Comparison of ENCODE assay signal across 18 cellular contexts in genomic region chr1:225871374-225872074, GRCh38. TPM values are rescaled to one million over a fixed set of nuclear protein-coding genes. Genes with fewer than 3 reads are reported as not detected.
DNase-seq lines count a peak whose midpoint lies in the region; ATAC-seq, FAIRE-seq and TF ChIP-seq lines count a peak whose summit lies in the region.
"Had no signal": no experiment of that assay in that cellular context is flagged by ENCODE, and none has a peak within 500 bp of the region (broad histone marks: within the 10 kb centered on the region; RNA-seq: fewer than 3 reads in every experiment).

No MANE protein-coding gene starts in this region.

- FAIRE-seq in kidney (lab: Jason Lieb, UNC) = no peak
- FAIRE-seq: GM12891 had no signal

- no peak for TF ChIP-seq CTCF in kidney (IDR thresholded peaks at IDR 0.05; ENCODE audit: borderline replicate concordance, extremely low read depth, insufficient read depth)
- no peak for TF ChIP-seq CTCF in brain microvascular endothelial cell (IDR thresholded peaks at IDR 0.05; ENCODE audit: low read depth, low read length, missing control alignments)
- TF ChIP-seq CTCF in RWPE1 (conservative IDR thresholded peaks at IDR 0.05; ENCODE audit: low read depth) = no peak

- WGBS in neuronal stem cell (ENCODE audit: extremely low coverage in 2 of 2, insufficient read length in 2 of 2, insufficient replicate concordance in 1 of 2), 2 donors = no CpG with 5 or more reads among the region's 11 CpGs

- H2BK5ac ChIP-seq in neuronal stem cell (ENCODE audit: low read length) = no peak overlapping the region

- H3K4me1 ChIP-seq in kidney (ENCODE audit: control insufficient read depth in 1 of 2, insufficient read depth in 1 of 2, low read depth in 1 of 2, low read length in 2 of 2) (peaks cover 4 to 8% of the 10 kb centered on the region in 2 donors), neuronal stem cell (ENCODE audit: control insufficient read depth in 2 of 2, insufficient read depth in 1 of 2, low read depth in 1 of 2, low read length in 2 of 2) (no peaks in the 10 kb centered on the region)

- H3K9me3 ChIP-seq in kidney (ENCODE audit: control insufficient read depth in 1 of 2, low read length in 2 of 2) (no peaks in the 10 kb centered on the region), neuronal stem cell (replicated peaks in 1 of 2; ENCODE audit: control insufficient read depth in 2 of 2, insufficient read depth in 1 of 2, low read depth in 1 of 2, low read length in 2 of 2) (no peaks in the 10 kb centered on the region)
- H3K9me3 ChIP-seq: tibial nerve had no signal

- no peak overlapping the region for H2AK5ac ChIP-seq in neuronal stem cell (ENCODE audit: low read depth, low read length)

- H3K4me3 ChIP-seq in kidney (ENCODE audit: low read length in 2 of 2) (no peak overlapping the region), brain microvascular endothelial cell (ENCODE audit: low read depth, low read length) (no peak overlapping the region), neuronal stem cell (ENCODE audit: low read length in 2 of 2) (no peak overlapping the region)
- H3K4me3 ChIP-seq: tibial nerve had no signal

- H3K79me1 ChIP-seq in neuronal stem cell (ENCODE audit: low read depth, low read length) = no peaks in the 10 kb centered on the region

- no peak overlapping the region for H2BK15ac ChIP-seq in neuronal stem cell (ENCODE audit: low read length)

- DNase-seq in COR-L47 (lab: John Stamatoyannopoulos, UW) = peak; percentile 85
- DNase-seq in M059J (ENCODE audit: low read depth) = peak; percentile 14
- peak; percentile 66 to 74 for DNase-seq in SHP77 (lab: John Stamatoyannopoulos, UW)
- peak; percentile 49 for DNase-seq in kidney
- DNase-seq in brain microvascular endothelial cell = no peak
- DNase-seq in RWPE1 (ENCODE audit: low spot score) = no peak
- no peak for DNase-seq in neuronal stem cell (ENCODE audit: low spot score)
- DNase-seq: activated CD4-positive, CD25-positive, alpha-beta regulatory T cell treated with anti-CD3 and anti-CD28 coated beads, Interleukin-2, amount 50 U/mL, for 72 hours; activated effector memory CD4-positive, alpha-beta T cell treated with anti-CD3 and anti-CD28 coated beads, Interleukin-2, amount 50 U/mL, for 16 hours; glutamatergic neuron; mammary epithelial cell; NCI-H1694 had no signal

- intact Hi-C loops in kidney (cut with DNase I) = no loop called here

- no peak overlapping the region for H2BK120ac ChIP-seq in neuronal stem cell (ENCODE audit: low read depth, low read length)

- H3K4me2 ChIP-seq in neuronal stem cell (ENCODE audit: insufficient read depth, low read length, poor library complexity, severe bottlenecking) = no peak overlapping the region

- no peak overlapping the region for H4K91ac ChIP-seq in neuronal stem cell (ENCODE audit: low read depth, low read length, poor library complexity)

- CTCF ChIA-PET in RWPE1 (lab: Yijun Ruan, JAX) = interaction anchor here (0.6 to 3.0 kb wide), 3 partner anchors 38 to 397 kb away, joined by 3 to 7 read pairs (median 3); no protein-coding TSS in a partner anchor

- no peak overlapping the region for H3K4ac ChIP-seq in neuronal stem cell (ENCODE audit: low read length)

- H3K9ac ChIP-seq in kidney (ENCODE audit: low read length in 2 of 2) (no peak overlapping the region), neuronal stem cell (ENCODE audit: low read depth, low read length, poor library complexity) (no peak overlapping the region)

- no peak overlapping the region for H3K14ac ChIP-seq in neuronal stem cell (ENCODE audit: low read length)

- H3K23ac ChIP-seq in neuronal stem cell (ENCODE audit: low read depth, low read length, poor library complexity) = no peak overlapping the region

- no peak overlapping the region for H3K18ac ChIP-seq in neuronal stem cell (ENCODE audit: low read length)

- no peak for ATAC-seq in HG03095 (IDR thresholded peaks at IDR 0.05; ENCODE audit: unreplicated experiment)
- ATAC-seq: Right ventricle myocardium inferior had no signal

- in situ Hi-C loops in brain microvascular endothelial cell (cut with HindIII; ENCODE audit: low pct_ligation_motif_present, low sequenced_read_pairs) = no loop called here

- H3K27ac ChIP-seq in kidney (ENCODE audit: low read depth in 2 of 2, low read length in 2 of 2) = no peak overlapping the region
- no peak overlapping the region for H3K27ac ChIP-seq in brain microvascular endothelial cell
- no peak overlapping the region for H3K27ac ChIP-seq in RWPE1
- no peak overlapping the region for H3K27ac ChIP-seq in neuronal stem cell (replicated peaks; ENCODE audit: low read length)
- H3K27ac ChIP-seq: C4-2B, tibial nerve had no signal

- peaks cover 37 to 57% of the 10 kb centered on the region in 2 donors for H3K36me3 ChIP-seq in kidney (ENCODE audit: control insufficient read depth in 1 of 2, insufficient read depth in 2 of 2, low read length in 2 of 2)
- H3K36me3 ChIP-seq in brain microvascular endothelial cell (replicated peaks) = peaks cover 15% of the 10 kb centered on the region
- H3K36me3 ChIP-seq in neuronal stem cell (replicated peaks in 1 of 2; ENCODE audit: control insufficient read depth in 2 of 2, insufficient read depth in 2 of 2, low read length in 2 of 2) = peaks cover 0 to 42% of the 10 kb centered on the region in 2 donors

- POLR2A ChIA-PET in RWPE1 (lab: Yijun Ruan, JAX; ENCODE audit: low non-redundant PET) = interaction anchor here (0.6 kb wide), 1 partner anchor 450 kb away, joined by 5 read pairs; no protein-coding TSS in a partner anchor

- no peak overlapping the region for H2BK12ac ChIP-seq in neuronal stem cell (ENCODE audit: low read length)

- H2AFZ ChIP-seq in neuronal stem cell (ENCODE audit: low read length) = no peak overlapping the region

- H4K8ac ChIP-seq in neuronal stem cell (ENCODE audit: low read depth, low read length) = no peak overlapping the region

- H3K27me3 ChIP-seq in brain microvascular endothelial cell (replicated peaks) = no peaks in the 10 kb centered on the region
- no peaks in the 10 kb centered on the region for H3K27me3 ChIP-seq in neuronal stem cell (ENCODE audit: control insufficient read depth in 3 of 3, insufficient read depth in 3 of 3, low read depth in 1 of 3, low read length in 3 of 3)
- H3K27me3 ChIP-seq: tibial nerve had no signal

RNA-seq across cellular contexts. Expression of gene TMEM63A, which starts 10.7 kb away (rescaled TPM):
- 11.3 and 16.3 TPM in 2 replicates for total RNA-seq in M059J (2014; rRNA removed; shearing (Covaris generic))
- total RNA-seq in kidney = 159 TPM
- 25.5 TPM for polyA plus RNA-seq in kidney (ENCODE audit: insufficient read depth, low read depth, low replicate concordance)
- 9.6 TPM for polyA plus RNA-seq in neuronal stem cell (2013, experiment 1 of 2)
- 8.6 TPM for polyA plus RNA-seq in neuronal stem cell (2013, experiment 2 of 2)

RNA-seq across cellular contexts. Expression of gene LEFTY1, which starts 17.4 kb away (rescaled TPM):
- 0.10 TPM in 1 of 2 replicates, not detected in the other for total RNA-seq in M059J (2014; rRNA removed; shearing (Covaris generic))
- 8.6 TPM for total RNA-seq in kidney
- 0.41 TPM for polyA plus RNA-seq in kidney (ENCODE audit: insufficient read depth, low read depth, low replicate concordance)
- polyA plus RNA-seq in neuronal stem cell (2013, experiment 1 of 2) = 0.33 TPM
- 0.21 TPM for polyA plus RNA-seq in neuronal stem cell (2013, experiment 2 of 2)
- total RNA-seq: mammary epithelial cell, pulmonary artery endothelial cell, Right ventricle myocardium inferior had no signal
- polyA plus RNA-seq: mammary epithelial cell had no signal

RNA-seq across cellular contexts. Expression of gene PYCR2, which starts 52.5 kb away (rescaled TPM):
- total RNA-seq in M059J (2014; rRNA removed; shearing (Covaris generic)) = 31.6 and 60.0 TPM in 2 replicates
- 79.3 TPM for total RNA-seq in kidney
- 72.4 TPM for polyA plus RNA-seq in kidney (ENCODE audit: insufficient read depth, low read depth, low replicate concordance)
- 52.5 TPM for polyA plus RNA-seq in neuronal stem cell (2013, experiment 1 of 2)
- 54.2 TPM for polyA plus RNA-seq in neuronal stem cell (2013, experiment 2 of 2)

Comparison
In these comparisons a context has a peak if more than half of its experiments do, and no peak if none do; other contexts are left out.
1. DNase-seq: peak in COR-L47 (single experiment), M059J (single experiment), SHP77 (2 of 2) and kidney (single experiment); none in brain microvascular endothelial cell (single experiment), RWPE1 (single experiment) and neuronal stem cell (single experiment).